Comparison of ENCODE assay signal across 8 cellular contexts in the genomic region with DNA sequence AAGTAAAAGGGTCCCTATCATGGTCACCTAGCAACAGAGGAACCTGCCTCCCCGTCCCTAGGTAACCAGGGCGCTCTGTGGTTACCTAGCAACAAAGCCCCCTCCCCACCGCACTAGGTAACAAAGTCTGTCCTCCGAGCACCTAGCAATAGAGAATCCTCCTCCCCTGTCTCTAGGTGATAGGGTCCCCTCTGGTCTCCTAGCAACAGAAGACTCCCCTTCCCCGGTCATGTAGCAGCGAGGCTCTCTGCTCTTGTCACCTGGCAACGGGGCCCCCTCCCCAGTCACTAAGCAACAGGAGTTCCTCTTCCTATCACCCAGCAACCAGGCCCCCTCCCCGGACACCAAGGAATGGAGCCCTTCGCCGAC. TPM values are rescaled to one million over a fixed set of nuclear protein-coding genes. Genes with fewer than 3 reads are reported as not detected.
DNase-seq lines count a peak whose midpoint lies in the region; ATAC-seq and TF ChIP-seq lines count a peak whose summit lies in the region.

No MANE protein-coding gene starts in this region.

- peaks cover 2% of the 10 kb centered on the region for H3K36me3 Mint-ChIP-seq in activated naive CD8-positive, alpha-beta T cell treated with anti-CD3 and anti-CD28 coated beads, Interleukin-2, amount 50 U/mL, for 24 hours (ENCODE audit: low read depth)

- peak overlapping the region; percentile 92 for H3K4me3 Mint-ChIP-seq in activated naive CD8-positive, alpha-beta T cell treated with anti-CD3 and anti-CD28 coated beads, Interleukin-2, amount 50 U/mL, for 24 hours

- WGBS in thymus: 19% methylated on average over 10 of the region's 10 CpGs

- DNase-seq in DMS79 (lab: John Stamatoyannopoulos, UW) (peak; percentile 95), NCI-H1092 treated with DMSO at 0.1 percent for 48 hours (lab: John Stamatoyannopoulos, UW) (peak; percentile 89), kidney epithelial cell (ENCODE audit: low read depth) (no peak), occipital lobe (lab: John Stamatoyannopoulos, UW) (no peak), SW 1271 (lab: John Stamatoyannopoulos, UW) (no peak)
- no peak for DNase-seq in activated naive CD8-positive, alpha-beta T cell treated with anti-CD3 and anti-CD28 coated beads, Interleukin-2, amount 50 U/mL, for 24 hours
- DNase-seq in central memory CD4-positive, alpha-beta T cell: no peak

- peaks cover 9% of the 10 kb centered on the region for H3K27me3 ChIP-seq in kidney epithelial cell (ENCODE audit: control insufficient read depth, insufficient read depth, low read length)
- no peaks in the 10 kb centered on the region for H3K27me3 ChIP-seq in thymus (ENCODE audit: control insufficient read depth, insufficient read depth)

- H3K9me3 ChIP-seq in thymus (ENCODE audit: control insufficient read depth): no peaks in the 10 kb centered on the region

- no peak for TF ChIP-seq CTCF in kidney epithelial cell (IDR thresholded peaks at IDR 0.05; ENCODE audit: insufficient read depth, low read length, poor library complexity, severe bottlenecking)

- H3K4me1 Mint-ChIP-seq in activated naive CD8-positive, alpha-beta T cell treated with anti-CD3 and anti-CD28 coated beads, Interleukin-2, amount 50 U/mL, for 24 hours: peaks cover 16% of the 10 kb centered on the region

- no peaks in the 10 kb centered on the region for H3K9me3 Mint-ChIP-seq in activated naive CD8-positive, alpha-beta T cell treated with anti-CD3 and anti-CD28 coated beads, Interleukin-2, amount 50 U/mL, for 24 hours

- H3K36me3 ChIP-seq in kidney epithelial cell (ENCODE audit: control insufficient read depth, insufficient read depth, low read length) (no peaks in the 10 kb centered on the region), thymus (ENCODE audit: control insufficient read depth, insufficient read depth) (peaks cover 4% of the 10 kb centered on the region)

- peaks cover 10% of the 10 kb centered on the region for H3K27me3 Mint-ChIP-seq in activated naive CD8-positive, alpha-beta T cell treated with anti-CD3 and anti-CD28 coated beads, Interleukin-2, amount 50 U/mL, for 24 hours

- H3K27ac ChIP-seq in thymus (ENCODE audit: low read depth): peak overlapping the region; percentile 83

- no peak for ATAC-seq in activated naive CD8-positive, alpha-beta T cell treated with anti-CD3 and anti-CD28 coated beads, Interleukin-2, amount 50 U/mL, for 24 hours

- peak overlapping the region; percentile 87 for H3K27ac Mint-ChIP-seq in activated naive CD8-positive, alpha-beta T cell treated with anti-CD3 and anti-CD28 coated beads, Interleukin-2, amount 50 U/mL, for 24 hours

- peaks cover 9% of the 10 kb centered on the region for H3K4me1 ChIP-seq in thymus (ENCODE audit: control insufficient read depth, insufficient read depth, low read length)

- H3K4me3 ChIP-seq in kidney epithelial cell (ENCODE audit: low read depth, low read length) (peak overlapping the region; percentile 69), thymus (ENCODE audit: low read length) (peak overlapping the region; percentile 72)

RNA-seq across cellular contexts. Expression of a gene that starts 0.3 kb away (rescaled TPM):
- total RNA-seq in kidney epithelial cell (26.7 and 26.8 TPM in 2 replicates), occipital lobe (3.9 TPM)
- 51.2 TPM for polyA plus RNA-seq in thymus

RNA-seq across cellular contexts. Expression of a gene that starts 3.0 kb away (rescaled TPM):
- total RNA-seq in kidney epithelial cell: not detected in 2 replicates
- 0.50 TPM for polyA plus RNA-seq in thymus
- total RNA-seq in occipital lobe: 0.62 TPM

RNA-seq across cellular contexts. Expression of a gene that starts 34.0 kb away (rescaled TPM):
- total RNA-seq in kidney epithelial cell (8.5 and 9.9 TPM in 2 replicates), occipital lobe (0.62 TPM)
- polyA plus RNA-seq in thymus: 3.4 TPM

RNA-seq across cellular contexts. Expression of a gene that starts 34.4 kb away (rescaled TPM):
- total RNA-seq in kidney epithelial cell (256 and 274 TPM in 2 replicates), occipital lobe (59.0 TPM)
- polyA plus RNA-seq in thymus: 62.6 TPM

RNA-seq across cellular contexts. Expression of a gene that starts 57.6 kb away (rescaled TPM):
- total RNA-seq in kidney epithelial cell (9.2 and 9.3 TPM in 2 replicates), occipital lobe (75.8 TPM)
- 0.57 TPM for polyA plus RNA-seq in thymus

Comparison
In these comparisons a context has a peak if more than half of its experiments do, and no peak if none do; other contexts are left out.
1. DNase-seq: peak in DMS79 (single experiment) and NCI-H1092 treated with DMSO at 0.1 percent for 48 hours (single experiment); none in activated naive CD8-positive, alpha-beta T cell treated with anti-CD3 and anti-CD28 coated beads, Interleukin-2, amount 50 U/mL, for 24 hours (single experiment), kidney epithelial cell (single experiment), occipital lobe (single experiment), SW 1271 (0 of 2) and central memory CD4-positive, alpha-beta T cell (single experiment).